Comparison of ENCODE assay signal across 21 cellular contexts in genomic region chr22:41772198-41772597, GRCh38.
"Had no signal": no experiment of that assay in that cellular context is flagged by ENCODE, and none has a peak within 500 bp of the region (broad histone marks: within the 10 kb centered on the region; RNA-seq: fewer than 3 reads in every experiment).

No MANE protein-coding gene starts in this region.

- DNase-seq: activated CD4-positive, alpha-beta memory T cell treated with anti-CD3 and anti-CD28 coated beads, Interleukin-2, amount 10 ng/mL, durations not matched to agents 7 days and 5 days; activated CD4-positive, alpha-beta T cell treated with anti-CD3 and anti-CD28 coated beads, Interleukin-2, amount 10 ng/mL, durations not matched to agents 24 days and 14 days; activated CD8-positive, alpha-beta memory T cell treated with anti-CD3 and anti-CD28 coated beads, Interleukin-2, amount 10 ng/mL, durations not matched to agents 7 days and 5 days; activated gamma-delta T cell; activated naive CD4-positive, alpha-beta T cell treated with anti-CD3 and anti-CD28 coated beads, Interleukin-2, amount 50 U/mL, for 16 hours; activated naive CD8-positive, alpha-beta T cell treated with anti-CD3 and anti-CD28 coated beads, Interleukin-2, amount 50 U/mL, for 24 hours; activated T-cell treated with anti-CD3 and anti-CD28 coated beads for 4 hours; body of pancreas; caudate nucleus; dorsolateral prefrontal cortex; heart right ventricle; left ventricle myocardium inferior; natural killer cell; spleen; stimulated activated CD4-positive, alpha-beta T cell treated with anti-CD3 and anti-CD28 coated beads, Interleukin-4, amount 100 ng/mL, for 1 hour; stimulated activated naive CD4-positive, alpha-beta T cell treated with Interleukin-2 at 50 U/mL for 16 hours; upper lobe of left lung had no signal

- H3K36me3 Mint-ChIP-seq: activated CD8-positive, alpha-beta memory T cell treated with anti-CD3 and anti-CD28 coated beads, Interleukin-2, amount 10 ng/mL, durations not matched to agents 7 days and 5 days; mesothelial cell of epicardium; natural killer cell had no signal

- H3K36me3 ChIP-seq: heart right ventricle, left ventricle myocardium inferior, spleen, thoracic aorta, upper lobe of left lung had no signal

- H3K4me1 Mint-ChIP-seq: mesothelial cell of epicardium, natural killer cell had no signal

- H3K27me3 ChIP-seq: body of pancreas, dorsolateral prefrontal cortex, spleen, upper lobe of left lung had no signal

- H3K4me3 Mint-ChIP-seq: activated CD4-positive, alpha-beta memory T cell treated with anti-CD3 and anti-CD28 coated beads, Interleukin-2, amount 10 ng/mL, durations not matched to agents 7 days and 5 days; activated CD4-positive, alpha-beta T cell treated with anti-CD3 and anti-CD28 coated beads, Interleukin-2, amount 10 ng/mL, durations not matched to agents 24 days and 14 days; activated CD8-positive, alpha-beta memory T cell treated with anti-CD3 and anti-CD28 coated beads, Interleukin-2, amount 10 ng/mL, durations not matched to agents 7 days and 5 days; activated naive CD8-positive, alpha-beta T cell treated with anti-CD3 and anti-CD28 coated beads, Interleukin-2, amount 50 U/mL, for 24 hours; mesothelial cell of epicardium; natural killer cell had no signal

- H3K27ac Mint-ChIP-seq: activated CD4-positive, alpha-beta memory T cell treated with anti-CD3 and anti-CD28 coated beads, Interleukin-2, amount 10 ng/mL, durations not matched to agents 7 days and 5 days; activated CD4-positive, alpha-beta T cell treated with anti-CD3 and anti-CD28 coated beads, Interleukin-2, amount 10 ng/mL, durations not matched to agents 24 days and 14 days; activated CD8-positive, alpha-beta memory T cell treated with anti-CD3 and anti-CD28 coated beads, Interleukin-2, amount 10 ng/mL, durations not matched to agents 7 days and 5 days; activated naive CD8-positive, alpha-beta T cell treated with anti-CD3 and anti-CD28 coated beads, Interleukin-2, amount 50 U/mL, for 24 hours; mesothelial cell of epicardium; natural killer cell had no signal

- ATAC-seq: activated CD4-positive, CD25-positive, alpha-beta regulatory T cell treated with anti-CD3 and anti-CD28 coated beads, Interleukin-2, amount 50 U/mL, for 24 hours; activated naive CD8-positive, alpha-beta T cell treated with anti-CD3 and anti-CD28 coated beads, Interleukin-2, amount 50 U/mL, for 24 hours; body of pancreas; heart right ventricle; natural killer cell had no signal

- H3K27me3 Mint-ChIP-seq: activated CD4-positive, alpha-beta memory T cell treated with anti-CD3 and anti-CD28 coated beads, Interleukin-2, amount 10 ng/mL, durations not matched to agents 7 days and 5 days; activated naive CD8-positive, alpha-beta T cell treated with anti-CD3 and anti-CD28 coated beads, Interleukin-2, amount 50 U/mL, for 24 hours; progenitor cell of endocrine pancreas had no signal

- H3K9me3 Mint-ChIP-seq: activated CD4-positive, alpha-beta memory T cell treated with anti-CD3 and anti-CD28 coated beads, Interleukin-2, amount 10 ng/mL, durations not matched to agents 7 days and 5 days; activated CD4-positive, alpha-beta T cell treated with anti-CD3 and anti-CD28 coated beads, Interleukin-2, amount 10 ng/mL, durations not matched to agents 24 days and 14 days; activated naive CD8-positive, alpha-beta T cell treated with anti-CD3 and anti-CD28 coated beads, Interleukin-2, amount 50 U/mL, for 24 hours; mesothelial cell of epicardium; natural killer cell had no signal

- H3K4me3 ChIP-seq: body of pancreas, dorsolateral prefrontal cortex, heart right ventricle, left ventricle myocardium inferior, spleen, thoracic aorta, upper lobe of left lung had no signal
